ENCODE assay signal across 8 cellular contexts in the genomic region with DNA sequence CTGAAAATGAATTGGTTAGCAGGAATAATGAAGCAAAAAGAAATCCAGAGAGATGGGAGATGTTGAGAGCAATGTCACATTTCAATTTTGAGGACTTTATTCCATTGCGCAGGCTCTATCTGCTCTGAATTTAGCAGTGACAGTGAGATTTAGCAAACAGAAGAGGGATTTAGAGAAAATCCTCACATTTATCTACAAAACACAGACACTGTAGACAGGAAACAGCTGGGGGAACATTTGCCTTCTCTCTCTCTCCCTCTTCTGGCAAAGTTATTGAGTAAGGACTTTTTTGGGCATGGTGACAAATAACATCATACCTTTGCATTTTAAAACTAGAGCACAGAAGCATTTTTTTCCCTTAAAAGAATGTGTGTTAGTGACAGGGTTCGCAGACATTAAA. TPM values are rescaled to one million over a fixed set of nuclear protein-coding genes. Genes with fewer than 3 reads are reported as not detected.
DNase-seq lines count a peak whose midpoint lies in the region; ATAC-seq lines count a peak whose summit lies in the region.

A gene (minus strand): TSS at position 163 of the 400 bp plus-strand sequence. CDS start 182 bp downstream, outside the sequence.

- no peaks in the 10 kb centered on the region for H3K9me3 ChIP-seq in duodenal mucosa (ENCODE audit: control insufficient read depth in 1 of 2, low read length in 2 of 2)
- H3K9me3 ChIP-seq in mucosa of rectum (ENCODE audit: control insufficient read depth in 2 of 2, low read length in 2 of 2): no peaks in the 10 kb centered on the region

- peaks cover 0 to 17% (median 3%) of the 10 kb centered on the region in 5 donors for H3K27me3 Mint-ChIP-seq in naive thymus-derived CD8-positive, alpha-beta T cell

- peak within 1 kb of the TSS in 1 of 10 donors; percentile 68 for H3K27ac Mint-ChIP-seq in naive thymus-derived CD8-positive, alpha-beta T cell

- peaks cover 6 to 15% (median 10%) of the 10 kb centered on the region in 4 donors for H3K4me1 Mint-ChIP-seq in naive thymus-derived CD8-positive, alpha-beta T cell

- H3K9me3 Mint-ChIP-seq in naive thymus-derived CD8-positive, alpha-beta T cell: no peaks in the 10 kb centered on the region

- DNase-seq in AG08396 (ENCODE audit: low spot score): peak; percentile 24
- peak; percentile 22 for DNase-seq in NCI-H1694 (lab: John Stamatoyannopoulos, UW)
- DNase-seq in NCI-H2081 (lab: John Stamatoyannopoulos, UW): no peak
- DNase-seq in naive thymus-derived CD8-positive, alpha-beta T cell: no peak
- DNase-seq in NCI-H1436 treated with DMSO at 0.1 percent for 48 hours (lab: John Stamatoyannopoulos, UW): no peak

- H3K27ac ChIP-seq in duodenal mucosa (ENCODE audit: low read depth, low read length): peak within 1 kb of the TSS; percentile 45
- peak within 1 kb of the TSS; percentile 43 to 62 for H3K27ac ChIP-seq in mucosa of rectum (ENCODE audit: low read depth in 2 of 2, low read length in 2 of 2)

- no peaks in the 10 kb centered on the region for H3K36me3 Mint-ChIP-seq in naive thymus-derived CD8-positive, alpha-beta T cell

- POLR2A ChIA-PET in naive thymus-derived CD8-positive, alpha-beta T cell (lab: Charles Lee): interaction anchor here (0.7 kb wide), 1 partner anchor 992 kb away, joined by 3 read pairs; no protein-coding TSS in a partner anchor

- H3K36me3 ChIP-seq in duodenal mucosa (ENCODE audit: control insufficient read depth in 1 of 2, insufficient read depth in 2 of 2, low read length in 2 of 2) (no peaks in the 10 kb centered on the region), mucosa of rectum (ENCODE audit: control insufficient read depth in 2 of 2, insufficient read depth in 2 of 2, low read length in 2 of 2) (no peaks in the 10 kb centered on the region)

- H3K4me1 ChIP-seq in duodenal mucosa (ENCODE audit: control insufficient read depth in 1 of 2, insufficient read depth in 2 of 2, low read length in 2 of 2): peaks cover 6 to 17% of the 10 kb centered on the region in 2 donors
- H3K4me1 ChIP-seq in mucosa of rectum (ENCODE audit: control insufficient read depth in 2 of 2, insufficient read depth in 2 of 2, low read length in 2 of 2): peaks cover 2 to 4% of the 10 kb centered on the region in 2 donors

- no peak within 1 kb of the TSS for H3K9ac ChIP-seq in duodenal mucosa (ENCODE audit: low read depth in 1 of 2, low read length in 2 of 2)
- peak within 1 kb of the TSS in 1 of 2 donors; percentile 27 for H3K9ac ChIP-seq in mucosa of rectum (ENCODE audit: low read depth in 1 of 2, low read length in 2 of 2)

- no peak within 1 kb of the TSS for H3K4me3 Mint-ChIP-seq in naive thymus-derived CD8-positive, alpha-beta T cell

- H3K27me3 ChIP-seq in duodenal mucosa (ENCODE audit: control insufficient read depth in 1 of 2, insufficient read depth in 2 of 2, low read length in 2 of 2): no peaks in the 10 kb centered on the region
- no peaks in the 10 kb centered on the region for H3K27me3 ChIP-seq in mucosa of rectum (ENCODE audit: control insufficient read depth in 2 of 2, insufficient read depth in 2 of 2, low read length in 2 of 2)

- H3K4me3 ChIP-seq in duodenal mucosa (ENCODE audit: low read depth in 1 of 2, low read length in 2 of 2): peak within 1 kb of the TSS; percentile 51 to 55
- peak within 1 kb of the TSS; percentile 27 to 45 for H3K4me3 ChIP-seq in mucosa of rectum (ENCODE audit: low read length in 2 of 2)

- ATAC-seq in GM19035 (IDR thresholded peaks at IDR 0.05; ENCODE audit: unreplicated experiment): no peak
- ATAC-seq in naive thymus-derived CD8-positive, alpha-beta T cell: no peak

RNA-seq across cellular contexts. Expression of the gene that starts here (rescaled TPM):
- under 1 TPM; 0.05 to 0.16 TPM for total RNA-seq in naive thymus-derived CD8-positive, alpha-beta T cell
- not detected for polyA plus RNA-seq in naive thymus-derived CD8-positive, alpha-beta T cell

Comparison
In these comparisons a context has a peak if more than half of its experiments do, and no peak if none do; other contexts are left out.
1. DNase-seq: peak in AG08396 (single experiment) and NCI-H1694 (single experiment); none in NCI-H2081 (0 of 2), naive thymus-derived CD8-positive, alpha-beta T cell (0 of 10) and NCI-H1436 treated with DMSO at 0.1 percent for 48 hours (single experiment).